In the genomic region with DNA sequence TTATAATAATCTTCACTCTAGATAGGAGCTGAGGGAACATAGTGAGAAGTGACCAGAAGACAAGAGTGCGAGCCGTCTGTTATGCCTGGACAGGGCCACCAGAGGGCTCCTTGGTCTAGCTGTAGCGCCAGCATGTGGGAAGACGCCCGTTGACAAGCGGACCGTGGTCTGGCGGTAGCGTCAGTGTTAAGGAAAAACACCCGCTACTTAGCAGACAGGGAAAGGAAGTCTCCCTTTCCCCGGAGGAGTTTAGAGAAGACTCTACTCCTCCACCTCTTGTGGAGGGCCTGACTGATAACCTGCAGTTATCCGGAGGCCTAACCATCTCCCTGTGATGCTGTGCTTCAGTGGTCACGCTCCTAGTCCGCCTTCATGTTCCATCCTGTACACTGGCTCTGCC, we compare ENCODE assay signal across 8 cellular contexts.
DNase-seq lines count a peak whose midpoint lies in the region; ATAC-seq and TF ChIP-seq lines count a peak whose summit lies in the region.
"Not testable (repeated sequence)": the region's sequence is repeated elsewhere in the genome, so short reads cannot be mapped to it uniquely, and the experiment has no call there.

No MANE protein-coding gene starts in this region.

- DNase-seq in BJ (ENCODE audit: low read depth) = not testable (repeated sequence)
- DNase-seq in NCI-H146 (lab: John Stamatoyannopoulos, UW) (peak; percentile 47), SKM-1 (lab: John Stamatoyannopoulos, UW; ENCODE audit: unreplicated experiment) (peak; percentile 51), fibroblast of peridontal ligament (ENCODE audit: extremely low read depth) (peak; percentile 78), mesendoderm (peak; percentile 82)
- peak; percentile 80 for DNase-seq in activated effector memory CD4-positive, alpha-beta T cell treated with anti-CD3 and anti-CD28 coated beads, Interleukin-2, amount 50 U/mL, for 16 hours
- DNase-seq in stimulated activated CD4-positive, alpha-beta T cell treated with anti-CD3 and anti-CD28 coated beads, Interleukin-4, amount 100 ng/mL, for 1 hour = peak; percentile 47

- H3K4ac ChIP-seq in mesendoderm (ENCODE audit: low read depth, low read length) = not testable (repeated sequence)

- TF ChIP-seq CTCF in BJ (IDR thresholded peaks at IDR 0.05; ENCODE audit: insufficient read depth, low read depth, low read length) = peak; percentile 91

- H3K4me1 ChIP-seq in mesendoderm (ENCODE audit: control insufficient read depth, low read depth, low read length) = not testable (repeated sequence)

- H3K79me2 ChIP-seq in mesendoderm (ENCODE audit: control insufficient read depth, insufficient read depth, low read length) = not testable (repeated sequence)

- not testable (repeated sequence) for H3K36me3 ChIP-seq in BJ (ENCODE audit: control insufficient read depth, insufficient read depth, low read length); mesendoderm (ENCODE audit: control insufficient read depth, insufficient read depth, low read length)

- not testable (repeated sequence) for H3K23ac ChIP-seq in mesendoderm (ENCODE audit: low read length)

- not testable (repeated sequence) for H3K79me1 ChIP-seq in mesendoderm (ENCODE audit: low read length)

- H3K18ac ChIP-seq in mesendoderm (ENCODE audit: low read length) = not testable (repeated sequence)

- not testable (repeated sequence) for H3K9ac ChIP-seq in mesendoderm (ENCODE audit: low read length)

- peak; percentile 75 for ATAC-seq in GM19351 (IDR thresholded peaks at IDR 0.05; ENCODE audit: unreplicated experiment)

- not testable (repeated sequence) for H3K27me3 ChIP-seq in BJ (ENCODE audit: control insufficient read depth, insufficient read depth, low read length); mesendoderm (ENCODE audit: insufficient read depth, low read length, poor library complexity)

- not testable (repeated sequence) for H3K56ac ChIP-seq in mesendoderm (ENCODE audit: low read length)

- not testable (repeated sequence) for H3K4me3 ChIP-seq in BJ (ENCODE audit: low read depth, low read length); mesendoderm (ENCODE audit: low read length)

- H3K27ac ChIP-seq in mesendoderm (ENCODE audit: low read depth, low read length) = not testable (repeated sequence)

- H2BK5ac ChIP-seq in mesendoderm (ENCODE audit: low read length) = not testable (repeated sequence)

- H2BK15ac ChIP-seq in mesendoderm (replicated peaks; ENCODE audit: low read depth) = not testable (repeated sequence)

- WGBS in mesendoderm (ENCODE audit: extremely low coverage, insufficient coverage, low lambda C conversion rate) = no CpG with 5 or more reads among the region's 14 CpGs

- H2BK120ac ChIP-seq in mesendoderm (ENCODE audit: low read depth, low read length) = not testable (repeated sequence)

- H4K8ac ChIP-seq in mesendoderm (ENCODE audit: low read depth, low read length) = not testable (repeated sequence)

- CTCF ChIA-PET in BJ (lab: Yijun Ruan, JAX) = interaction anchor here (0.6 to 11.6 kb wide), 16 partner anchors 9 to 192 kb away, joined by 3 to 156 read pairs (median 7); no protein-coding TSS in a partner anchor

- not testable (repeated sequence) for H2AK5ac ChIP-seq in mesendoderm (ENCODE audit: low read length)

- not testable (repeated sequence) for H4K5ac ChIP-seq in mesendoderm (ENCODE audit: low read length)

- not testable (repeated sequence) for H3K4me2 ChIP-seq in mesendoderm (ENCODE audit: low read length)

- POLR2A ChIA-PET in BJ (lab: Charles Lee) = interaction anchor here (0.6 kb wide), 1 partner anchor 52 kb away, joined by 3 read pairs; no protein-coding TSS in a partner anchor
